25 cellular contexts compared by ENCODE assay signal in genomic region chr4:90598741-90599140, GRCh38.
"Had no signal": no experiment of that assay in that cellular context is flagged by ENCODE, and none has a peak within 500 bp of the region (broad histone marks: within the 10 kb centered on the region; RNA-seq: fewer than 3 reads in every experiment).

No MANE protein-coding gene starts in this region.

- H3K9ac ChIP-seq: parathyroid adenoma had no signal

- H3K27ac ChIP-seq: ovary, parathyroid adenoma, psoas muscle, right lobe of liver, sigmoid colon, stomach, thoracic aorta, thyroid gland, tibial nerve, upper lobe of left lung, vagina had no signal

- ATAC-seq: natural killer cell treated with Interleukin-12 subunit alpha and Interleukin-12 subunit beta and Interleukin-15 and Interleukin-18, amount 100 ng/mL, for 72 hours; right lobe of liver; stimulated activated effector memory CD8-positive, alpha-beta T cell treated with anti-CD3 and anti-CD28 coated beads, Interleukin-12 subunit alpha, Interleukin-12 subunit beta, amount 100 ng/mL, for 72 hours; stimulated activated naive B cell treated with anti-CD40 and anti-IgM and Interleukin-4, amounts not matched to agents 10 μg/mL and 1 μg/mL and 100 μg/mL, for 72 hours had no signal

- DNase-seq: nephron progenitor cell; occipital lobe; ovary; posterior cingulate gyrus; psoas muscle; right cardiac atrium; right lobe of liver; sigmoid colon; small intestine; stimulated activated CD4-positive, alpha-beta T cell treated with anti-CD3 and anti-CD28 coated beads, Interleukin-15, amount 100 ng/mL, for 24 hours; stimulated activated CD4-positive, alpha-beta T cell treated with anti-CD3 and anti-CD28 coated beads, Interleukin-2, amount 100 ng/mL, for 24 hours; stimulated activated CD4-positive, alpha-beta T cell treated with anti-CD3 and anti-CD28 coated beads, Interleukin-2, amount 100 ng/mL, for 48 hours; stimulated activated CD4-positive, alpha-beta T cell treated with anti-CD3 and anti-CD28 coated beads, Interleukin-4, amount 100 ng/mL, for 24 hours; stimulated activated naive B cell treated with anti-CD40 and anti-IgM and Interleukin-4, amounts not matched to agents 10 μg/mL and 1 μg/mL and 100 μg/mL, for 72 hours; stimulated activated naive CD4-positive, alpha-beta T cell treated with Interleukin-2 at 50 U/mL for 16 hours; stomach; thyroid gland; trophoblast cell; upper lobe of left lung had no signal

- H3K9me3 ChIP-seq: ovary, psoas muscle, right lobe of liver, sigmoid colon, stomach, thoracic aorta, thyroid gland, tibial nerve, upper lobe of left lung, vagina had no signal

- H3K36me3 ChIP-seq: ovary, right lobe of liver, sigmoid colon, stomach, thoracic aorta, thyroid gland, tibial nerve, upper lobe of left lung, vagina had no signal

- H3K4me1 ChIP-seq: parathyroid adenoma, psoas muscle, right lobe of liver, sigmoid colon, stomach, thyroid gland, tibial nerve, upper lobe of left lung, vagina had no signal

- H3K27me3 ChIP-seq: ovary, right lobe of liver, sigmoid colon, stomach, thyroid gland, tibial nerve, upper lobe of left lung, vagina had no signal

- H2AFZ ChIP-seq: parathyroid adenoma had no signal

- H3K4me3 ChIP-seq: ovary, psoas muscle, right lobe of liver, sigmoid colon, stomach, thoracic aorta, thyroid gland, tibial nerve, upper lobe of left lung, vagina had no signal
